Comparison of ENCODE assay signal across 21 cellular contexts in genomic region chr11:108959874-108960273, GRCh38.
DNase-seq lines count a peak whose midpoint lies in the region; ATAC-seq, FAIRE-seq and TF ChIP-seq lines count a peak whose summit lies in the region.
"Had no signal": no experiment of that assay in that cellular context is flagged by ENCODE, and none has a peak within 500 bp of the region (broad histone marks: within the 10 kb centered on the region; RNA-seq: fewer than 3 reads in every experiment).

No MANE protein-coding gene starts in this region.

- no peaks in the 10 kb centered on the region for H3K36me3 ChIP-seq in HepG2 (replicated peaks in 1 of 2; ENCODE audit: control insufficient read depth in 1 of 2, insufficient read depth in 2 of 2, low read length in 2 of 2)
- no peaks in the 10 kb centered on the region for H3K36me3 ChIP-seq in right lobe of liver

- H2AFZ ChIP-seq in HepG2 (ENCODE audit: low read length): no peak overlapping the region

- H3K79me2 ChIP-seq in HepG2 (ENCODE audit: insufficient read depth, low read length): no peaks in the 10 kb centered on the region

- ATAC-seq in HepG2: peak; percentile 71
- ATAC-seq in right lobe of liver: no peak
- ATAC-seq in HG03196 (IDR thresholded peaks at IDR 0.05; ENCODE audit: unreplicated experiment): no peak
- no peak for ATAC-seq in Right ventricle myocardium superior (ENCODE audit: poor library complexity)
- ATAC-seq: CD8-positive, alpha-beta T cell had no signal

- TF ChIP-seq POLR2A in HepG2 (IDR thresholded peaks at IDR 0.05; ENCODE audit: insufficient read depth in 1 of 2, low read depth in 2 of 2, low read length in 2 of 2): no peak
- no peak for TF ChIP-seq POLR2A in right lobe of liver (IDR thresholded peaks at IDR 0.05)

- H4K20me1 ChIP-seq in HepG2 (ENCODE audit: insufficient read depth, low read length): no peaks in the 10 kb centered on the region

- H3K4me3 ChIP-seq in HepG2 (replicated peaks in 1 of 3; ENCODE audit: insufficient read depth in 1 of 3, low read depth in 2 of 3, low read length in 3 of 3): no peak overlapping the region; a peak in 1 of 6 replicates
- no peak overlapping the region for H3K4me3 ChIP-seq in right lobe of liver

- WGBS in HepG2 (ENCODE audit: low lambda C conversion rate): 37% methylated on average over 2 of the region's 3 CpGs
- WGBS in right lobe of liver (ENCODE audit: insufficient coverage, low coverage, low lambda C conversion rate, missing lambda C conversion rate): 79% methylated on average over 2 of the region's 3 CpGs

- no peak overlapping the region for H3K4me2 ChIP-seq in HepG2 (ENCODE audit: low read depth, low read length)

- CTCF ChIA-PET in HepG2 (lab: Yijun Ruan, JAX; ENCODE audit: low intra/inter-chr PET ratio, low total read pairs): no interaction called here

- no peak for FAIRE-seq in HepG2 (lab: Jason Lieb, UNC)
- FAIRE-seq: GM12891, H54 had no signal

- TF ChIP-seq EP300 in HepG2 (IDR thresholded peaks at IDR 0.05; ENCODE audit: low read depth in 2 of 2, low read length in 2 of 2): no peak
- TF ChIP-seq EP300 in HepG2 (CRISPR knock-in tag; IDR thresholded peaks at IDR 0.05; ENCODE audit: borderline replicate concordance): no peak

- H3K27ac ChIP-seq in HepG2 (ENCODE audit: extremely low read length, insufficient read depth, low read length) (no peak overlapping the region), right lobe of liver (no peak overlapping the region), cingulate gyrus (ENCODE audit: low read depth, low read length) (peak overlapping the region; percentile 7)

- no peaks in the 10 kb centered on the region for H3K9me3 ChIP-seq in HepG2 (ENCODE audit: low read length)
- no peaks in the 10 kb centered on the region for H3K9me3 ChIP-seq in right lobe of liver

- no peak for TF ChIP-seq RAD21 in HepG2 (CRISPR knock-in tag; IDR thresholded peaks at IDR 0.05)

- no peak for TF ChIP-seq CTCF in HepG2 (CRISPR knock-in tag; IDR thresholded peaks at IDR 0.05)
- TF ChIP-seq CTCF in right lobe of liver (IDR thresholded peaks at IDR 0.05): no peak

- POLR2A ChIA-PET in HepG2 (lab: Yijun Ruan, JAX): no interaction called here

- peaks cover 23% of the 10 kb centered on the region; the same call in 1 of the 2 replicates for H3K4me1 ChIP-seq in HepG2 (ENCODE audit: insufficient read depth, low read length)
- H3K4me1 ChIP-seq in right lobe of liver: no peaks in the 10 kb centered on the region

- H3K9ac ChIP-seq in HepG2 (ENCODE audit: insufficient read depth, low read depth, low read length): no peak overlapping the region

- BruUV-seq in HepG2 (replicated peaks; lab: Mats Ljungman, UMichigan): no TSS peak

- no peak for DNase-seq in HepG2 (ENCODE audit: low spot score)
- DNase-seq in right lobe of liver: no peak
- DNase-seq in myocyte (ENCODE audit: low read depth): peak; percentile 53
- no peak for DNase-seq in activated CD4-positive, alpha-beta T cell treated with anti-CD3 and anti-CD28 coated beads, Interleukin-2, amount 50 U/mL, for 1 hour
- DNase-seq in T-helper 9 cell: no peak
- DNase-seq in Right ventricle myocardium superior: no peak
- DNase-seq: AML-193; C1 segment of cervical spinal cord; Calu3; CD8-positive, alpha-beta T cell; DMS153; Karpas-422; NCI-H1048; NCI-H1417 treated with DMSO at 0.1 percent for 48 hours; NCI-H187; NCI-H446; SHP77 had no signal

- 0 out of 5 replicates have a peak, but pooled peaks cover 0 to 8% of the 10 kb centered on the region in 2 experiments for H3K27me3 ChIP-seq in HepG2 (ENCODE audit: control insufficient read depth in 1 of 2, insufficient read depth in 2 of 2, low read length in 2 of 2)
- H3K27me3 ChIP-seq in right lobe of liver: no peaks in the 10 kb centered on the region

- in situ Hi-C loops in HepG2 (cut with HindIII; ENCODE audit: extremely low pct_ligation_motif_present, low pct_unique_long_range_greater_than_20kb): no loop called here

- intact Hi-C loops in HepG2 (cut with micrococcal nuclease; ENCODE audit: unreplicated experiment): no loop called here
- intact Hi-C loops in right lobe of liver (cut with DNase I): no loop called here
- intact Hi-C loops in Right ventricle myocardium superior (cut with DNase I): no loop called here

TF ChIP-seq in HepG2, 621 proteins besides CTCF, POLR2A, EP300 and RAD21:
- no peak for TF ChIP-seq USF2 (IDR thresholded peaks at IDR 0.05; ENCODE audit: low read depth, low read length)
- no peak for TF ChIP-seq USF2 (CRISPR knock-in tag; IDR thresholded peaks at IDR 0.05; ENCODE audit: borderline replicate concordance)
- TF ChIP-seq ZIK1 (CRISPR knock-in tag; IDR thresholded peaks at IDR 0.05; ENCODE audit: borderline replicate concordance, low read depth): no peak
- TF ChIP-seq ZNF800 (CRISPR knock-in tag; IDR thresholded peaks at IDR 0.05): no peak
